Comparison of ENCODE assay signal across 8 cellular contexts in the genomic region with DNA sequence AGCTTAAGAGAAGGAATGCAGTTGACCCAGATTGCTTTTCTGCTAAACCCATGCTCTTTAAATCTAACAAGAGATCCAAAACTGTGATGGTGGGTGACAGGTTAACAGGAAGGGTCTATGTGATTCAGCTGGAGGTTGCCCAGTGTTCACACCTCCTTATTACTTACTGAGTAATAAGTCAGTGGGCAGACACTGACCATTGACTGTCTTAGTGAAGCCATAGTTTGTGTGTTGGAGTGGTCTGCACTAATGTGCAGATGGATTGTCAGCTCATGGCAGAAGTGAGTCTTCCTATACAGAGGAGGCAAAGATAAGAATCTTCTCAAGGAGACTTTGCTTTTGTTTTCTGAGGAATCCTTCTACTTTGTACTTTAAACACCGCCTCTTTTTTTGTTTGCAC. TPM values are rescaled to one million over a fixed set of nuclear protein-coding genes. Genes with fewer than 3 reads are reported as not detected.
DNase-seq lines count a peak whose midpoint lies in the region; ATAC-seq and TF ChIP-seq lines count a peak whose summit lies in the region.

No MANE protein-coding gene starts in this region.

- no peak for DNase-seq in BE2C
- peak; percentile 25 for DNase-seq in KBM-7
- DNase-seq in chondrocyte (ENCODE audit: low spot score) = no peak
- no peak for DNase-seq in naive thymus-derived CD4-positive, alpha-beta T cell
- no peak for DNase-seq in NCI-H2081 treated with DMSO at 0.1 percent for 48 hours (lab: John Stamatoyannopoulos, UW)
- DNase-seq in activated CD8-positive, alpha-beta memory T cell treated with anti-CD3 and anti-CD28 coated beads for 24 hours = no peak
- DNase-seq in activated effector memory CD4-positive, alpha-beta T cell treated with Interleukin-2 at 50 U/mL for 16 hours = no peak
- DNase-seq in stimulated activated CD4-positive, alpha-beta T cell treated with anti-CD3 and anti-CD28 coated beads, Interleukin-4, amount 100 ng/mL, for 1 hour = no peak

- POLR2A ChIA-PET in naive thymus-derived CD4-positive, alpha-beta T cell (lab: Charles Lee) = interaction anchor here (1.0 to 11.3 kb wide), 12 partner anchors 9 to 287 kb away, joined by 3 to 174 read pairs (median 10); a partner anchor contains a TSS

- peaks cover 2% of the 10 kb centered on the region for H3K4me1 ChIP-seq in BE2C
- peaks cover 12 to 25% of the 10 kb centered on the region in 2 donors for H3K4me1 ChIP-seq in naive thymus-derived CD4-positive, alpha-beta T cell (ENCODE audit: control insufficient read depth in 2 of 2, insufficient read depth in 2 of 2, low read length in 2 of 2)

- H3K4me3 Mint-ChIP-seq in chondrocyte (ENCODE audit: unreplicated experiment) = peak overlapping the region; percentile 93
- peak overlapping the region; percentile 82 to 96 (median 92) for H3K4me3 Mint-ChIP-seq in naive thymus-derived CD4-positive, alpha-beta T cell

- H3K4me3 ChIP-seq in BE2C (ENCODE audit: low read depth, low read length) = peak overlapping the region; percentile 63
- peak overlapping the region; percentile 87 for H3K4me3 ChIP-seq in naive thymus-derived CD4-positive, alpha-beta T cell (ENCODE audit: low read length)

- H3K27me3 Mint-ChIP-seq in chondrocyte (ENCODE audit: low read depth) = no peaks in the 10 kb centered on the region
- no peaks in the 10 kb centered on the region for H3K27me3 Mint-ChIP-seq in naive thymus-derived CD4-positive, alpha-beta T cell

- H3K27me3 ChIP-seq in BE2C = no peaks in the 10 kb centered on the region
- no peaks in the 10 kb centered on the region for H3K27me3 ChIP-seq in naive thymus-derived CD4-positive, alpha-beta T cell (ENCODE audit: control insufficient read depth in 2 of 2, insufficient read depth in 2 of 2, low read length in 2 of 2)

- peak overlapping the region; percentile 93 for H3K27ac Mint-ChIP-seq in chondrocyte (ENCODE audit: unreplicated experiment)
- peak overlapping the region; percentile 52 to 98 (median 93) for H3K27ac Mint-ChIP-seq in naive thymus-derived CD4-positive, alpha-beta T cell

- no peaks in the 10 kb centered on the region for H3K36me3 Mint-ChIP-seq in chondrocyte (ENCODE audit: low read depth)
- H3K36me3 Mint-ChIP-seq in naive thymus-derived CD4-positive, alpha-beta T cell = no peaks in the 10 kb centered on the region

- no peak for TF ChIP-seq CTCF in BE2C (IDR thresholded peaks at IDR 0.05; ENCODE audit: low read depth, low read length)
- TF ChIP-seq CTCF in chondrocyte (IDR thresholded peaks at IDR 0.05) = no peak

- in situ Hi-C loops in KBM-7 (cut with MboI; ENCODE audit: low pct_unique_long_range_greater_than_20kb, low sequenced_read_pairs) = no loop called here

- H3K9me3 Mint-ChIP-seq in chondrocyte (ENCODE audit: low read depth) = no peaks in the 10 kb centered on the region
- no peaks in the 10 kb centered on the region for H3K9me3 Mint-ChIP-seq in naive thymus-derived CD4-positive, alpha-beta T cell

- CTCF ChIA-PET in naive thymus-derived CD4-positive, alpha-beta T cell (lab: Charles Lee) = interaction anchor here (0.6 to 4.1 kb wide), 8 partner anchors 8 to 1048 kb away, joined by 3 to 31 read pairs (median 6); a partner anchor contains a TSS

- peak overlapping the region; percentile 88 for H3K27ac ChIP-seq in naive thymus-derived CD4-positive, alpha-beta T cell (ENCODE audit: low read depth, low read length)

- intact Hi-C loops in naive thymus-derived CD4-positive, alpha-beta T cell (cut with micrococcal nuclease) = loop anchor here in 1 of 2 donors (1.0 kb wide), 1 partner anchor 8 kb away; no protein-coding TSS in a partner anchor

- no peak for ATAC-seq in naive thymus-derived CD4-positive, alpha-beta T cell

- H3K9me3 ChIP-seq in BE2C = no peaks in the 10 kb centered on the region
- no peaks in the 10 kb centered on the region for H3K9me3 ChIP-seq in naive thymus-derived CD4-positive, alpha-beta T cell (ENCODE audit: control insufficient read depth in 2 of 3, low read length in 3 of 3)

- H3K36me3 ChIP-seq in BE2C = no peaks in the 10 kb centered on the region
- H3K36me3 ChIP-seq in naive thymus-derived CD4-positive, alpha-beta T cell (ENCODE audit: control insufficient read depth in 2 of 3, insufficient read depth in 3 of 3, low read length in 3 of 3) = no peaks in the 10 kb centered on the region

- peaks cover 24% of the 10 kb centered on the region for H3K4me1 Mint-ChIP-seq in chondrocyte (ENCODE audit: low read depth)
- peaks cover 21 to 55% (median 44%) of the 10 kb centered on the region in 7 donors for H3K4me1 Mint-ChIP-seq in naive thymus-derived CD4-positive, alpha-beta T cell

RNA-seq across cellular contexts. Expression of a gene that starts 15.2 kb away (rescaled TPM):
- 43.0 TPM for polyA plus RNA-seq in BE2C (2012; ENCODE audit: insufficient read depth, insufficient read length, low read depth)
- total RNA-seq in chondrocyte = 36.3 to 65.4 TPM (median 39.3 TPM) in 3 replicates
- 10 to 100 TPM; 17.3 to 41.2 (median 39.3) TPM for total RNA-seq in naive thymus-derived CD4-positive, alpha-beta T cell
- 1 to 10 TPM; 4.0 to 5.7 TPM for polyA plus RNA-seq in naive thymus-derived CD4-positive, alpha-beta T cell

RNA-seq across cellular contexts. Expression of a gene that starts 18.2 kb away (rescaled TPM):
- 78.0 TPM for polyA plus RNA-seq in BE2C (2012; ENCODE audit: insufficient read depth, insufficient read length, low read depth)
- total RNA-seq in chondrocyte = 23.8 to 31.2 TPM (median 25.7 TPM) in 3 replicates
- total RNA-seq in naive thymus-derived CD4-positive, alpha-beta T cell = 10 to 100 TPM; 17.4 to 44.9 (median 36.5) TPM
- 10 to 100 TPM; 11.3 to 23.2 TPM for polyA plus RNA-seq in naive thymus-derived CD4-positive, alpha-beta T cell

RNA-seq across cellular contexts. Expression of a gene that starts 40.2 kb away (rescaled TPM):
- not detected for polyA plus RNA-seq in BE2C (2012; ENCODE audit: insufficient read depth, insufficient read length, low read depth)
- total RNA-seq in chondrocyte = not detected in 3 replicates
- total RNA-seq in naive thymus-derived CD4-positive, alpha-beta T cell = 100 to 1,000 TPM in 1 of 5 experiments, 10 to 100 TPM in 1, not detected in 3; 71.5 to 223 TPM
- 1 to 10 TPM in 1 of 2 donors, under 1 TPM in 1; 0.81 to 2.3 TPM for polyA plus RNA-seq in naive thymus-derived CD4-positive, alpha-beta T cell
